Comparison of ENCODE assay signal across 1 cellular context in genomic region chr9:136657975-136658848, GRCh38.
TF ChIP-seq lines count a peak whose summit lies in the region.

No MANE protein-coding gene starts in this region.

TF ChIP-seq in HEK293, 187 proteins besides CTCF, POLR2A, EP300 and RAD21 (continued from another document):
- TF ChIP-seq PATZ1 (tag by site-specific recombination; IDR thresholded peaks at IDR 0.05) (peak; percentile 37; the same call in 1 of the 2 replicates), ZBTB1 (tag by site-specific recombination; IDR thresholded peaks at IDR 0.05) (no peak), GLIS1 (tag by site-specific recombination; IDR thresholded peaks at IDR 0.05) (peak; percentile 83), GFI1B (tag by site-specific recombination; IDR thresholded peaks at IDR 0.05) (no peak), ZNF221 (tag by site-specific recombination; IDR thresholded peaks at IDR 0.05; ENCODE audit: borderline replicate concordance) (no peak), KLF16 (tag by site-specific recombination; IDR thresholded peaks at IDR 0.05) (no peak), PRDM2 (tag by site-specific recombination; IDR thresholded peaks at IDR 0.05; ENCODE audit: borderline replicate concordance) (no peak), ZIC2 (tag by site-specific recombination; IDR thresholded peaks at IDR 0.05) (peak; percentile 64), ZBTB48 (tag by site-specific recombination; IDR thresholded peaks at IDR 0.05) (peak; percentile 23; the same call in 1 of the 2 replicates), KLF8 (tag by site-specific recombination; IDR thresholded peaks at IDR 0.05) (no peak; the same call in 1 of the 2 replicates), BCL11B (tag by site-specific recombination; IDR thresholded peaks at IDR 0.05; ENCODE audit: low read depth) (no peak), ZNF280D (tag by site-specific recombination; IDR thresholded peaks at IDR 0.05) (peak; percentile 17; the same call in 1 of the 2 replicates), ZNF114 (tag by site-specific recombination; IDR thresholded peaks at IDR 0.05) (no peak), ZNF560 (tag by site-specific recombination; IDR thresholded peaks at IDR 0.05; ENCODE audit: borderline replicate concordance) (no peak), ZNF10 (tag by site-specific recombination; IDR thresholded peaks at IDR 0.05) (no peak)
